In genomic region chr10:34723746-34724145, GRCh38 we compare ENCODE assay signal across 8 cellular contexts.
DNase-seq lines count a peak whose midpoint lies in the region; ATAC-seq and TF ChIP-seq lines count a peak whose summit lies in the region.

No MANE protein-coding gene starts in this region.

- no peaks in the 10 kb centered on the region for H3K36me3 Mint-ChIP-seq in activated CD4-positive, alpha-beta T cell treated with anti-CD3 and anti-CD28 coated beads for 36 hours (ENCODE audit: low read depth)

- intact Hi-C loops in activated CD4-positive, alpha-beta T cell treated with anti-CD3 and anti-CD28 coated beads for 36 hours (cut with DNase I, micrococcal nuclease) = no loop called here

- TF ChIP-seq CTCF in WERI-Rb-1 (IDR thresholded peaks at IDR 0.05; ENCODE audit: low read depth, low read length) = peak; percentile 42; the same call in 1 of the 2 replicates

- H3K4me3 Mint-ChIP-seq in activated CD4-positive, alpha-beta T cell treated with anti-CD3 and anti-CD28 coated beads for 36 hours = no peak overlapping the region

- no peaks in the 10 kb centered on the region for H3K9me3 Mint-ChIP-seq in activated CD4-positive, alpha-beta T cell treated with anti-CD3 and anti-CD28 coated beads for 36 hours (ENCODE audit: low read depth)

- H3K36me3 ChIP-seq in WERI-Rb-1 = no peaks in the 10 kb centered on the region

- no peak overlapping the region for H3K27ac Mint-ChIP-seq in activated CD4-positive, alpha-beta T cell treated with anti-CD3 and anti-CD28 coated beads for 36 hours

- H3K27me3 ChIP-seq in WERI-Rb-1 (ENCODE audit: insufficient read depth, low read depth, severe bottlenecking) = no peaks in the 10 kb centered on the region

- POLR2A ChIA-PET in activated CD4-positive, alpha-beta T cell treated with anti-CD3 and anti-CD28 coated beads for 36 hours (lab: Charles Lee) = no interaction called here

- peaks cover 2% of the 10 kb centered on the region for H3K27me3 Mint-ChIP-seq in activated CD4-positive, alpha-beta T cell treated with anti-CD3 and anti-CD28 coated beads for 36 hours

- H3K9me3 ChIP-seq in WERI-Rb-1 (ENCODE audit: severe bottlenecking) = no peaks in the 10 kb centered on the region

- ATAC-seq in activated CD4-positive, alpha-beta T cell treated with anti-CD3 and anti-CD28 coated beads for 36 hours = no peak
- ATAC-seq in HG03565 (IDR thresholded peaks at IDR 0.05; ENCODE audit: unreplicated experiment) (peak; percentile 55), HG03159 (IDR thresholded peaks at IDR 0.05; ENCODE audit: unreplicated experiment) (no peak)

- H3K27ac ChIP-seq in WERI-Rb-1 = no peak overlapping the region

- H3K4me1 Mint-ChIP-seq in activated CD4-positive, alpha-beta T cell treated with anti-CD3 and anti-CD28 coated beads for 36 hours = no peaks in the 10 kb centered on the region

- peak; percentile 13 for DNase-seq in activated CD4-positive, alpha-beta T cell treated with anti-CD3 and anti-CD28 coated beads for 36 hours
- no peak for DNase-seq in activated CD4-positive, alpha-beta T cell treated with anti-CD3 and anti-CD28 coated beads, Interleukin-2, amount 50 U/mL, for 48 hours
- DNase-seq in WERI-Rb-1 (peak; percentile 19), hepatic stellate cell (ENCODE audit: low spot score) (peak; percentile 67), superior temporal gyrus (ENCODE audit: extremely low spot score) (peak; percentile 67)
- DNase-seq in activated CD4-positive, alpha-beta T cell treated with anti-CD3 and anti-CD28 coated beads for 4 hours = no peak

- no peak overlapping the region for H3K4me3 ChIP-seq in WERI-Rb-1 (ENCODE audit: low read depth, low read length)

- CTCF ChIA-PET in activated CD4-positive, alpha-beta T cell treated with anti-CD3 and anti-CD28 coated beads for 36 hours (lab: Charles Lee) = interaction anchor here (0.7 to 1.6 kb wide), 4 partner anchors 10 to 271 kb away, joined by 3 to 9 read pairs (median 3); no protein-coding TSS in a partner anchor

Comparison
In these comparisons a context has a peak if more than half of its experiments do, and no peak if none do; other contexts are left out.
1. DNase-seq: peak in activated CD4-positive, alpha-beta T cell treated with anti-CD3 and anti-CD28 coated beads for 36 hours (single experiment), WERI-Rb-1 (single experiment), hepatic stellate cell (single experiment) and superior temporal gyrus (single experiment); none in activated CD4-positive, alpha-beta T cell treated with anti-CD3 and anti-CD28 coated beads, Interleukin-2, amount 50 U/mL, for 48 hours (0 of 2) and activated CD4-positive, alpha-beta T cell treated with anti-CD3 and anti-CD28 coated beads for 4 hours (0 of 2).